8 cellular contexts compared by ENCODE assay signal in genomic region chr3:88203537-88204143, GRCh38. TPM values are rescaled to one million over a fixed set of nuclear protein-coding genes. Genes with fewer than 3 reads are reported as not detected.
DNase-seq lines count a peak whose midpoint lies in the region; ATAC-seq, FAIRE-seq and TF ChIP-seq lines count a peak whose summit lies in the region.

No MANE protein-coding gene starts in this region.

- no TSS peak for BruUV-seq in K562 (replicated peaks; lab: Mats Ljungman, UMichigan)

- H3K79me2 ChIP-seq in K562 (ENCODE audit: control insufficient read depth, insufficient read depth, low read length): no peaks in the 10 kb centered on the region

- no peak overlapping the region for H2AFZ ChIP-seq in K562 (ENCODE audit: low read depth, low read length)

- no peaks in the 10 kb centered on the region for H3K9me1 ChIP-seq in K562 (ENCODE audit: control insufficient read depth, insufficient read depth, low read length)

- no peak overlapping the region for H3K27ac Mint-ChIP-seq in immature natural killer cell

- H3K4me1 ChIP-seq in K562 (replicated peaks in 1 of 2; ENCODE audit: control insufficient read depth in 2 of 2, insufficient read depth in 2 of 2, low read length in 2 of 2): no peaks in the 10 kb centered on the region

- no peaks in the 10 kb centered on the region for H4K20me1 ChIP-seq in K562 (replicated peaks; ENCODE audit: control insufficient read depth, insufficient read depth, low read length)

- H3K36me3 Mint-ChIP-seq in immature natural killer cell: no peaks in the 10 kb centered on the region

- TF ChIP-seq EP300 in K562 (IDR thresholded peaks at IDR 0.05; ENCODE audit: low read length): no peak

- no peak overlapping the region for H3K4me3 ChIP-seq in HFF-Myc (replicated peaks; ENCODE audit: low read depth, low read length)
- no peak overlapping the region for H3K4me3 ChIP-seq in MG63
- H3K4me3 ChIP-seq in K562: no peak overlapping the region

- TF ChIP-seq RAD21 in K562 (CRISPR knock-in tag; conservative IDR thresholded peaks at IDR 0.05 in 1 of 2, IDR thresholded peaks at IDR 0.05 in 1 of 2): peak; percentile 58 to 82

- TF ChIP-seq POLR2A in K562 (conservative IDR thresholded peaks at IDR 0.05): no peak

- H3K27me3 ChIP-seq in MG63 (no peaks in the 10 kb centered on the region), K562 (ENCODE audit: control insufficient read depth in 2 of 2, insufficient read depth in 2 of 2, low read length in 2 of 2) (no peaks in the 10 kb centered on the region)

- peak; percentile 33 for DNase-seq in NOMO-1 treated with DMSO at 0.1 percent for 48 hours (lab: John Stamatoyannopoulos, UW; ENCODE audit: unreplicated experiment)
- DNase-seq in NOMO-1 treated with dmso at 0.1 percent for 144 hours (lab: John Stamatoyannopoulos, UW; ENCODE audit: unreplicated experiment): no peak
- peak; percentile 44 for DNase-seq in HFF-Myc (ENCODE audit: extremely low read depth, low read depth)
- DNase-seq in MG63: peak; percentile 34
- peak; percentile 8 for DNase-seq in T follicular helper cell (ENCODE audit: low read depth)
- DNase-seq in K562 (ENCODE audit: extremely low read depth in 1 of 4, low spot score in 3 of 4): peak; percentile 33 to 67 (median 36)
- peak in 2 of 3 donors; percentile 5 to 7 for DNase-seq in immature natural killer cell
- DNase-seq in stimulated activated CD4-positive, alpha-beta T cell treated with anti-CD3 and anti-CD28 coated beads, Interleukin-15, amount 100 ng/mL, for 24 hours: peak; percentile 71

- FAIRE-seq in K562 (lab: Jason Lieb, UNC): peak; percentile 91

- H3K27ac ChIP-seq in K562 (ENCODE audit: extremely low read depth, low read depth, low read length): no peak overlapping the region

- H3K9me3 ChIP-seq in MG63: no peaks in the 10 kb centered on the region
- no peaks in the 10 kb centered on the region for H3K9me3 ChIP-seq in K562 (replicated peaks; ENCODE audit: control insufficient read depth, insufficient read depth, low read depth, low read length)

- 0% methylated on average over 5 of the region's 6 CpGs for WGBS in K562 (ENCODE audit: insufficient coverage, low coverage, missing lambda C conversion rate)

- CTCF ChIA-PET in K562 (lab: Yijun Ruan, JAX; ENCODE audit: low intra/inter-chr PET ratio): no interaction called here

- H3K4me2 ChIP-seq in K562 (ENCODE audit: insufficient read depth, low read length): no peak overlapping the region

- no peaks in the 10 kb centered on the region for H3K36me3 ChIP-seq in MG63
- no peaks in the 10 kb centered on the region for H3K36me3 ChIP-seq in K562 (ENCODE audit: control insufficient read depth, insufficient read depth, low read length)

- peaks cover 5 to 7% (median 5%) of the 10 kb centered on the region in 3 donors for H3K27me3 Mint-ChIP-seq in immature natural killer cell (ENCODE audit: low read depth in 3 of 3)

- H3K4me1 Mint-ChIP-seq in immature natural killer cell: no peaks in the 10 kb centered on the region

- no peak overlapping the region for H3K4me3 Mint-ChIP-seq in immature natural killer cell

- H3K9ac ChIP-seq in K562 (ENCODE audit: insufficient read depth in 1 of 2, low read depth in 2 of 2, low read length in 2 of 2): no peak overlapping the region

- H3K9me3 Mint-ChIP-seq in immature natural killer cell: peaks cover 0 to 2% (median 0%) of the 10 kb centered on the region in 6 donors

- in situ Hi-C loops in K562 (cut with MboI): loop anchor here (25.0 kb wide), 1 partner anchor 1884 kb away; no protein-coding TSS in a partner anchor

- TF ChIP-seq CTCF in HFF-Myc (IDR thresholded peaks at IDR 0.05; ENCODE audit: low read depth, low read length, missing control alignments) (peak; percentile 75), K562 (IDR thresholded peaks at IDR 0.05 in 2 of 3, conservative IDR thresholded peaks at IDR 0.05 in 1 of 3; ENCODE audit: insufficient read depth in 2 of 3, low read depth in 1 of 3, low read length in 3 of 3) (peak; percentile 69 to 76 (median 73))

- peak; percentile 93 for ATAC-seq in K562

- POLR2A ChIA-PET in K562 (lab: Yijun Ruan, JAX): no interaction called here

- intact Hi-C loops in K562 (cut with micrococcal nuclease): loop anchor here (10.0 kb wide), 1 partner anchor 1981 kb away; no protein-coding TSS in a partner anchor

TF ChIP-seq in K562, 482 proteins besides CTCF, POLR2A, EP300 and RAD21:
- TF ChIP-seq SMC3 (conservative IDR thresholded peaks at IDR 0.05; ENCODE audit: insufficient read depth, low read depth, low read length) (peak; percentile 63; the same call in 1 of the 2 replicates), ZNF696 (CRISPR knock-in tag; conservative IDR thresholded peaks at IDR 0.05) (no peak)

RNA-seq across cellular contexts. Expression of gene C3orf38, which starts 53.9 kb away (rescaled TPM):
- 12.6 and 16.4 TPM in 2 replicates for total RNA-seq in MG63 (2014; rRNA removed; shearing (Covaris generic); ENCODE audit: low replicate concordance)
- total RNA-seq in K562 (2011; cell fraction: chromatin; rRNA removed; ENCODE audit: low replicate concordance): 6.6 and 19.5 TPM in 2 replicates
- 7.5 and 7.9 TPM in 2 replicates for total RNA-seq in K562 (2011; cell fraction: nucleolus; rRNA removed)
- 15.0 and 15.5 TPM in 2 replicates for total RNA-seq in K562 (2011; cell fraction: nucleoplasm; rRNA removed)
- 11.9 and 13.8 TPM in 2 replicates for total RNA-seq in K562 (2014; rRNA removed)
- total RNA-seq in K562 (2014; rRNA removed; fragmentation: Illumina TruSeq; extraction: Trizol): 17.6 and 18.4 TPM in 2 replicates
- 21.2 and 22.1 TPM in 2 replicates for total RNA-seq in K562 (2015; rRNA removed; fragmentation: Illumina TruSeq; extraction: Trizol)
- total RNA-seq in K562 (2021): 11.5 and 13.7 TPM in 2 replicates
- 12.4 and 16.2 TPM in 2 replicates for polyA plus RNA-seq in K562 (2011; rRNA removed)
- polyA plus RNA-seq in K562 (2011; cell fraction: cytosol; rRNA removed): 3.8 and 5.7 TPM in 2 replicates
- polyA plus RNA-seq in K562 (2011; cell fraction: nucleus; rRNA removed): 3.5 and 6.3 TPM in 2 replicates
- 7.9 and 8.6 TPM in 2 replicates for polyA plus RNA-seq in K562 (2012)
- 14.0 and 16.3 TPM in 2 replicates for polyA plus RNA-seq in K562 (2014; fragmentation: Illumina TruSeq; extraction: Trizol)
- polyA plus RNA-seq in K562 (2014; fragmentation: Nextera tagmentation; extraction: Ambion mirVana): 10 to 100 TPM; 15.1 to 20.6 TPM
- polyA plus RNA-seq in K562 (2014; rRNA removed): 8.7 and 10.7 TPM in 2 replicates
- 22.9 and 26.1 TPM in 2 replicates for polyA minus RNA-seq in K562 (2011; rRNA and poly(A)+ RNA removed)
- polyA minus RNA-seq in K562 (2011; cell fraction: cytosol; rRNA and poly(A)+ RNA removed): 10.2 and 12.9 TPM in 2 replicates
- 9.4 and 22.1 TPM in 2 replicates for polyA minus RNA-seq in K562 (2011; cell fraction: nucleus; rRNA and poly(A)+ RNA removed)
- polyA plus RNA-seq in immature natural killer cell: 10 to 100 TPM; 29.6 to 36.8 (median 30.2) TPM
